ENCODE assay signal across 20 cellular contexts in the genomic region with DNA sequence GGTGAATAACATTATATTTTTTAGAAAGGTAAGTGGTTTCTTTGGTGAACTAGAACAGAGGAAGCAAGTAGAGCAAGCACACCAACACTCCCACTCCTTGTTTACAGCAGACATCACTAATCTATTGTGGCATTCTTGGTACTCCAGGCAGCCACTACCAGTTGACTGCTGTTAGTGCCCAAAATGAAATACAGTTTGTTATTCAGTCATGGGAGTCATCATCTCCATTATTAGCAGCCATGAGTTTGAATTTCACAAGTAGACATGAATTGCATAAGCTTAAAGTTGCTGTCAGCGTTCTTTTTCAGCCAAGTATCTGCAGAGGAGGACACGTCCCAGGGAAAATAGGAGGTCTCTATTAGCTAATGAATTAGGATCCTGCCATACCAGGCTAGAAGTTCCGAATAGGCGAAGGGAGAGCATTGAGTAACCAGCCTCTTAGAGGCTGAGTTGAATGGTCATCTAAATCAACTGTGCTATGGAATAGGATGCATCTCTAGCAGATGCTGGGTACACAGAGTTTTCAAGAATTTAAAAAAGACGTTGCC.
"Had no signal": no experiment of that assay in that cellular context is flagged by ENCODE, and none has a peak within 500 bp of the region (broad histone marks: within the 10 kb centered on the region; RNA-seq: fewer than 3 reads in every experiment).

No MANE protein-coding gene starts in this region.

- DNase-seq: activated naive CD4-positive, alpha-beta T cell treated with Interleukin-2 at 50 U/mL for 16 hours; activated T-cell treated with anti-CD3 and anti-CD28 coated beads, Interleukin-2, amount 50 U/mL, for 1 hour; aorta; dermis blood vessel endothelial cell; effector CD8-positive, alpha-beta T cell; heart right ventricle; left colon; lower lobe of right lung; mesendoderm; mucosa of descending colon; nephron progenitor cell; pancreas; right lobe of liver; small intestine; stimulated activated CD4-positive, alpha-beta T cell treated with anti-CD3 and anti-CD28 coated beads, Interleukin-2, amount 100 ng/mL, for 24 hours; stimulated activated naive CD8-positive, alpha-beta T cell treated with anti-CD3 and anti-CD28 coated beads, Interleukin-15, amount 100 ng/mL, for 72 hours; tibial artery had no signal

- H3K4me3 ChIP-seq: heart right ventricle, lower lobe of right lung, mucosa of descending colon, pancreas, right lobe of liver, tibial artery had no signal

- H3K4me3 Mint-ChIP-seq: brain; nephron progenitor cell; stimulated activated effector memory CD8-positive, alpha-beta T cell treated with anti-CD3 and anti-CD28 coated beads, Interleukin-12 subunit alpha, Interleukin-12 subunit beta, amount 100 ng/mL, for 72 hours had no signal

- H3K27ac Mint-ChIP-seq: activated T-helper 2 cell treated with anti-CD3 and anti-CD28 coated beads, Interferon-gamma antibody, Interleukin-2, Interleukin-4, amounts not matched to agents 10 μg/mL and 5 μg/mL and 100 μg/mL, durations not matched to agents 14 hours and 24 hours and 36 hours; brain; nephron progenitor cell; stimulated activated effector memory CD8-positive, alpha-beta T cell treated with anti-CD3 and anti-CD28 coated beads, Interleukin-12 subunit alpha, Interleukin-12 subunit beta, amount 100 ng/mL, for 72 hours had no signal

- H3K4me1 ChIP-seq: heart right ventricle, lower lobe of right lung, pancreas, tibial artery had no signal

- H3K36me3 Mint-ChIP-seq: stimulated activated effector memory CD8-positive, alpha-beta T cell treated with anti-CD3 and anti-CD28 coated beads, Interleukin-12 subunit alpha, Interleukin-12 subunit beta, amount 100 ng/mL, for 72 hours had no signal

- H3K27me3 Mint-ChIP-seq: brain; stimulated activated naive CD8-positive, alpha-beta T cell treated with anti-CD3 and anti-CD28 coated beads, Interleukin-15, amount 100 ng/mL, for 72 hours had no signal

- H3K27ac ChIP-seq: heart right ventricle, lower lobe of right lung, pancreas, right lobe of liver, tibial artery had no signal

- H3K36me3 ChIP-seq: lower lobe of right lung, pancreas, right lobe of liver, tibial artery had no signal

- H3K27me3 ChIP-seq: heart right ventricle, pancreas, right lobe of liver, tibial artery had no signal
